8 cellular contexts compared by ENCODE assay signal in genomic region chr1:20184997-20185833, GRCh38. TPM values are rescaled to one million over a fixed set of nuclear protein-coding genes. Genes with fewer than 3 reads are reported as not detected.
DNase-seq lines count a peak whose midpoint lies in the region; ATAC-seq and TF ChIP-seq lines count a peak whose summit lies in the region.

No MANE protein-coding gene starts in this region.

- H3K27me3 ChIP-seq in dorsolateral prefrontal cortex = peaks cover 0 to 40% (median 0%) of the 10 kb centered on the region in 45 donors
- no peaks in the 10 kb centered on the region for H3K27me3 ChIP-seq in smooth muscle cell (ENCODE audit: low read depth)

- DNase-seq in Daoy (ENCODE audit: low read depth) (peak; percentile 34), WTC11 (ENCODE audit: low spot score) (no peak), dorsolateral prefrontal cortex (peak in 1 of 10 donors; percentile 17), smooth muscle cell (lab: John Stamatoyannopoulos, UW; ENCODE audit: unreplicated experiment) (no peak), substantia nigra (lab: John Stamatoyannopoulos, UW) (no peak), NCI-H2171 (lab: John Stamatoyannopoulos, UW) (no peak)

- TF ChIP-seq CTCF in WTC11 (IDR thresholded peaks at IDR 0.05) (no peak), dorsolateral prefrontal cortex (IDR thresholded peaks at IDR 0.05 in 54 of 56, conservative IDR thresholded peaks at IDR 0.05 in 2 of 56; ENCODE audit: low read depth in 1 of 56, partially characterized antibody in 56 of 56) (no peak), smooth muscle cell (IDR thresholded peaks at IDR 0.05; ENCODE audit: borderline replicate concordance, insufficient read depth, poor library complexity, severe bottlenecking) (no peak)

- peak overlapping the region; percentile 75 for H3K4me3 Mint-ChIP-seq in WTC11

- no peaks in the 10 kb centered on the region for H3K9me3 ChIP-seq in smooth muscle cell (replicated peaks; ENCODE audit: low read depth)

- H3K27me3 Mint-ChIP-seq in WTC11 (ENCODE audit: low read depth) = peaks cover 49% of the 10 kb centered on the region

- peak overlapping the region; percentile 93 for H2AFZ ChIP-seq in smooth muscle cell (ENCODE audit: low read depth)

- H3K27ac ChIP-seq in dorsolateral prefrontal cortex (peak overlapping the region in 53 of 59 donors; percentile 47 to 96 (median 79)), smooth muscle cell (ENCODE audit: low read depth) (peak overlapping the region; percentile 42), substantia nigra (ENCODE audit: low read depth, low read length, poor library complexity, severe bottlenecking) (no peak overlapping the region)

- H3K27ac Mint-ChIP-seq in WTC11 = no peak overlapping the region

- intact Hi-C loops in dorsolateral prefrontal cortex (cut with DNase I) = no loop called here

- peaks cover 2% of the 10 kb centered on the region for H3K9me3 Mint-ChIP-seq in WTC11

- no peak for ATAC-seq in WTC11
- no peak for ATAC-seq in GM19328 (IDR thresholded peaks at IDR 0.05; ENCODE audit: unreplicated experiment)
- ATAC-seq in GM21737 (IDR thresholded peaks at IDR 0.05; ENCODE audit: unreplicated experiment) = no peak

- no peaks in the 10 kb centered on the region for H4K20me1 ChIP-seq in smooth muscle cell (ENCODE audit: low read depth)

- 54% methylated on average over 17 of the region's 17 CpGs for WGBS in smooth muscle cell (ENCODE audit: low lambda C conversion rate)

- H3F3A ChIP-seq in smooth muscle cell (ENCODE audit: low read depth) = peaks cover 6% of the 10 kb centered on the region

- H3K36me3 ChIP-seq in smooth muscle cell (ENCODE audit: low read depth) = no peaks in the 10 kb centered on the region

- peaks cover 7% of the 10 kb centered on the region for H3K4me1 ChIP-seq in smooth muscle cell (ENCODE audit: low read depth)

- peak overlapping the region in 57 of 59 donors; percentile 15 to 71 (median 57) for H3K4me3 ChIP-seq in dorsolateral prefrontal cortex
- peak overlapping the region; percentile 66 for H3K4me3 ChIP-seq in smooth muscle cell

- POLR2A ChIA-PET in WTC11 (lab: Charles Lee) = no interaction called here

- peak overlapping the region; percentile 100 for H3K4me2 ChIP-seq in smooth muscle cell

- peak overlapping the region; percentile 94 for H3K9ac ChIP-seq in smooth muscle cell (ENCODE audit: low read depth)

- no peaks in the 10 kb centered on the region for H3K36me3 Mint-ChIP-seq in WTC11

- H3K79me2 ChIP-seq in smooth muscle cell (ENCODE audit: low read depth) = no peaks in the 10 kb centered on the region

- H3K4me1 Mint-ChIP-seq in WTC11 = peaks cover 24% of the 10 kb centered on the region

- CTCF ChIA-PET in WTC11 (lab: Charles Lee) = no interaction called here

TF ChIP-seq in WTC11, 78 proteins besides CTCF, POLR2A, EP300 and RAD21:
- TF ChIP-seq PRDM15 (CRISPR knock-in tag; IDR thresholded peaks at IDR 0.05) (no peak), ZNF121 (CRISPR knock-in tag; IDR thresholded peaks at IDR 0.05) (no peak), MLX (CRISPR knock-in tag; IDR thresholded peaks at IDR 0.05) (no peak), AR (CRISPR knock-in tag; IDR thresholded peaks at IDR 0.05) (no peak), ZNF396 (CRISPR knock-in tag; IDR thresholded peaks at IDR 0.05; ENCODE audit: borderline replicate concordance) (no peak), NR3C1 (CRISPR knock-in tag; conservative IDR thresholded peaks at IDR 0.05; ENCODE audit: low read depth) (no peak), SMAD3 (CRISPR knock-in tag; IDR thresholded peaks at IDR 0.05; ENCODE audit: borderline replicate concordance) (no peak), JUN (CRISPR knock-in tag; IDR thresholded peaks at IDR 0.05) (no peak)

RNA-seq across cellular contexts. Expression of gene UBXN10, which starts 0.7 kb away (rescaled TPM):
- 0.11 and 0.48 TPM in 2 replicates for total RNA-seq in Daoy (2014; rRNA removed; shearing (Covaris generic))
- total RNA-seq in WTC11 (2021) (0.52 to 0.76 TPM (median 0.71 TPM) in 3 replicates), dorsolateral prefrontal cortex (10 to 100 TPM in 65 of 120 experiments, 1 to 10 TPM in 55; 2.9 to 18.7 (median 10.4) TPM), smooth muscle cell (0.36 and 0.72 TPM in 2 replicates)
- 0.09 and 0.49 TPM in 2 replicates for polyA plus RNA-seq in smooth muscle cell

RNA-seq across cellular contexts. Expression of gene PLA2G2C, which starts 1.1 kb away (rescaled TPM):
- not detected in 2 replicates for total RNA-seq in Daoy (2014; rRNA removed; shearing (Covaris generic))
- total RNA-seq in WTC11 (2021) = not detected in 3 replicates
- total RNA-seq in dorsolateral prefrontal cortex = 1 to 10 TPM in 7 of 120 experiments, under 1 TPM in 46, not detected in 67; 0.13 to 3.1 (median 0.46) TPM
- total RNA-seq in smooth muscle cell = 0.09 TPM in 1 of 2 replicates, not detected in the other
- not detected in 2 replicates for polyA plus RNA-seq in smooth muscle cell

RNA-seq across cellular contexts. Expression of gene PLA2G2F, which starts 46.1 kb away (rescaled TPM):
- not detected in 2 replicates for total RNA-seq in Daoy (2014; rRNA removed; shearing (Covaris generic))
- total RNA-seq in WTC11 (2021) = not detected in 3 replicates
- total RNA-seq in dorsolateral prefrontal cortex = under 1 TPM in 1 of 120 experiments, not detected in 119; 0.28 TPM
- 1.0 and 1.9 TPM in 2 replicates for total RNA-seq in smooth muscle cell
- polyA plus RNA-seq in smooth muscle cell = 0.69 and 0.81 TPM in 2 replicates
